ENCODE assay signal across 11 cellular contexts in the genomic region with DNA sequence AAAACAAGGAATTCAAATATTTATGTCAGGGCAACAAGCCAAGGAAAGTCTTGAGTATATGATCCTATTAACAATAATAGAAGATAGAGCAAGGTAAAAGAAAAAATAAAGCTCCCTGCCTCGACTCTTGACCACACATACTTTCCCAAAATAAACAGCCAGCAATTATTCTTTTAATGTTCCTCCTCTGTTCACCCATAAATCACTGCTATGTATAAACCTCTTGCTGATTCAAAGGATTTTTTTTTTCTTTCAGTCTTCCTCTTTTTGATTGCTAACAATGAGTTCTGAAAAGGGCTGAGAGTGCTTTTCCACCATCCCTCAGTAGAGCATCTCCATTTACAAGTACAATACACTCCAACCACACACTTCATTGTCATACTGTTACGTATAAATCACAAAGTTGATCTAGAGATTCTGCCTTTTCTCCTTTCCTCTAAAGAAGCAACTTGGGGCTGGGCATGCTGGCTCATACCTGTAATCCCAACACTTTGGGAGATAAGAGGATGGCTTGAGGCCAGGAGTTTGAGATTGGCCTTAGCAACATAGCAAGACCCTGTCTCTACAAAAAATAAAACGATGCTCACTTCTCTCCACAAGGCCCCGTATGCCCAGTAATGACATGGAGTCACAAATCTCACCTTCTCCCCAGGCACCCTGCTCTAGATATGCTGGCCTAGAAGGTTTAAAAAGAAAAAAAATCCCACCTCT. TPM values are rescaled to one million over a fixed set of nuclear protein-coding genes. Genes with fewer than 3 reads are reported as not detected.
DNase-seq lines count a peak whose midpoint lies in the region; ATAC-seq and TF ChIP-seq lines count a peak whose summit lies in the region.
"Had no signal": no experiment of that assay in that cellular context is flagged by ENCODE, and none has a peak within 500 bp of the region (broad histone marks: within the 10 kb centered on the region; RNA-seq: fewer than 3 reads in every experiment).

No MANE protein-coding gene starts in this region.

- no peak overlapping the region for H3K4me3 ChIP-seq in GM23248
- H3K4me3 ChIP-seq in breast epithelium = no peak overlapping the region
- no peak overlapping the region for H3K4me3 ChIP-seq in sigmoid colon
- H3K4me3 ChIP-seq in aorta (ENCODE audit: low read length in 2 of 2) = no peak overlapping the region
- no peak overlapping the region for H3K4me3 ChIP-seq in mucosa of descending colon
- H3K4me3 ChIP-seq: ovary had no signal

- TF ChIP-seq EP300 in sigmoid colon (IDR thresholded peaks at IDR 0.05) = no peak

- no peaks in the 10 kb centered on the region for H4K20me1 ChIP-seq in GM23248 (ENCODE audit: insufficient read depth)

- peak overlapping the region; percentile 10 for H3K4me2 ChIP-seq in GM23248 (ENCODE audit: unreplicated experiment)

- DNase-seq in GM23248 = no peak
- peak; percentile 68 to 76 for DNase-seq in NCI-H1930 (lab: John Stamatoyannopoulos, UW)
- no peak for DNase-seq in breast epithelium (ENCODE audit: low spot score in 2 of 2)
- no peak for DNase-seq in sigmoid colon
- DNase-seq in aorta = no peak
- DNase-seq in mucosa of descending colon = no peak
- no peak for DNase-seq in T1000 (lab: John Stamatoyannopoulos, UW)
- DNase-seq: activated CD8-positive, alpha-beta memory T cell treated with anti-CD3 and anti-CD28 coated beads for 24 hours; NK-92 treated with Interleukin-12 subunit alpha and Interleukin-12 subunit beta, amount 100 ng/mL, for 24 hours; ovary had no signal

- H3K27ac ChIP-seq in GM23248 = no peak overlapping the region
- peak overlapping the region; percentile 8 to 48 for H3K27ac ChIP-seq in breast epithelium
- peak overlapping the region; percentile 50 to 77 (median 70) for H3K27ac ChIP-seq in sigmoid colon
- no peak overlapping the region for H3K27ac ChIP-seq in aorta (ENCODE audit: low read depth in 1 of 2, low read length in 2 of 2)
- H3K27ac ChIP-seq: ovary had no signal

- ATAC-seq in aorta (ENCODE audit: low FRiP score) (no peak), GM21825 (IDR thresholded peaks at IDR 0.05; ENCODE audit: unreplicated experiment) (no peak), mucosa of descending colon (no peak)

- intact Hi-C loops in breast epithelium (cut with DNase I; ENCODE audit: low total_unique reads) = no loop called here
- intact Hi-C loops in sigmoid colon (cut with DNase I) = no loop called here
- intact Hi-C loops in aorta (cut with DNase I) = no loop called here
- intact Hi-C loops in mucosa of descending colon (cut with DNase I, micrococcal nuclease) = no loop called here

- no peaks in the 10 kb centered on the region for H3K27me3 ChIP-seq in GM23248 (replicated peaks; ENCODE audit: insufficient read depth)
- H3K27me3 ChIP-seq in breast epithelium = no peaks in the 10 kb centered on the region
- no peaks in the 10 kb centered on the region for H3K27me3 ChIP-seq in sigmoid colon
- H3K27me3 ChIP-seq in aorta (ENCODE audit: control insufficient read depth in 1 of 2, insufficient read depth in 2 of 2, low read length in 1 of 2) = no peaks in the 10 kb centered on the region
- H3K27me3 ChIP-seq: ovary had no signal

- H2AFZ ChIP-seq in GM23248 = no peak overlapping the region

- H3K9me2 ChIP-seq in GM23248 (ENCODE audit: insufficient read depth) = no peaks in the 10 kb centered on the region

- in situ Hi-C loops in GM23248 (cut with MboI) = no loop called here

- TF ChIP-seq POLR2A in breast epithelium (IDR thresholded peaks at IDR 0.05) (no peak), sigmoid colon (IDR thresholded peaks at IDR 0.05) (no peak)

- TF ChIP-seq CTCF in breast epithelium (IDR thresholded peaks at IDR 0.05) = no peak
- no peak for TF ChIP-seq CTCF in sigmoid colon (IDR thresholded peaks at IDR 0.05)
- TF ChIP-seq CTCF in mucosa of descending colon (IDR thresholded peaks at IDR 0.05) = no peak

- H3F3A ChIP-seq in GM23248 (ENCODE audit: insufficient read depth) = peaks cover 27% of the 10 kb centered on the region

- H3K9me3 ChIP-seq in GM23248 (ENCODE audit: low read depth) = no peaks in the 10 kb centered on the region
- H3K9me3 ChIP-seq in breast epithelium = no peaks in the 10 kb centered on the region
- no peaks in the 10 kb centered on the region for H3K9me3 ChIP-seq in sigmoid colon
- no peaks in the 10 kb centered on the region for H3K9me3 ChIP-seq in aorta (ENCODE audit: control insufficient read depth, low read length)
- no peaks in the 10 kb centered on the region for H3K9me3 ChIP-seq in mucosa of descending colon
- H3K9me3 ChIP-seq: ovary had no signal

- WGBS in GM23248 (ENCODE audit: low coverage in 1 of 2, low lambda C conversion rate in 2 of 2, missing lambda C conversion rate in 2 of 2), 2 experiments = 80 to 84% methylated on average over 4 of the region's 4 CpGs
- 72 to 75% methylated on average over 4 of the region's 4 CpGs for WGBS in sigmoid colon, 2 donors
- 65 to 68% methylated on average over 4 of the region's 4 CpGs for WGBS in aorta, 2 donors

- H3K36me3 ChIP-seq in GM23248 (ENCODE audit: low read depth) = no peaks in the 10 kb centered on the region
- no peaks in the 10 kb centered on the region for H3K36me3 ChIP-seq in breast epithelium
- no peaks in the 10 kb centered on the region for H3K36me3 ChIP-seq in sigmoid colon
- H3K36me3 ChIP-seq in aorta (ENCODE audit: control insufficient read depth in 1 of 2, insufficient read depth in 2 of 2, low read length in 1 of 2) = no peaks in the 10 kb centered on the region
- no peaks in the 10 kb centered on the region for H3K36me3 ChIP-seq in mucosa of descending colon (ENCODE audit: low read depth)
- H3K36me3 ChIP-seq: ovary had no signal

- H3K79me2 ChIP-seq in GM23248 (ENCODE audit: insufficient read depth) = peaks cover 67% of the 10 kb centered on the region

- H3K4me1 ChIP-seq in GM23248 (ENCODE audit: insufficient read depth) = peaks cover 56% of the 10 kb centered on the region
- H3K4me1 ChIP-seq in breast epithelium = peaks cover 4 to 7% of the 10 kb centered on the region in 2 donors
- peaks cover 0 to 66% (median 55%) of the 10 kb centered on the region in 4 donors for H3K4me1 ChIP-seq in sigmoid colon
- H3K4me1 ChIP-seq in aorta (ENCODE audit: control insufficient read depth in 1 of 2, insufficient read depth in 2 of 2, low read length in 2 of 2) = peaks cover 4 to 6% of the 10 kb centered on the region in 2 donors
- H3K4me1 ChIP-seq in mucosa of descending colon (ENCODE audit: low read depth) = peaks cover 8% of the 10 kb centered on the region

- H3K9ac ChIP-seq in GM23248 = no peak overlapping the region

RNA-seq across cellular contexts. Expression of a gene that starts 24.0 kb away (rescaled TPM):
- 9.7 and 10.6 TPM in 2 replicates for total RNA-seq in GM23248 (2014; rRNA removed; shearing (Covaris generic))
- polyA plus RNA-seq in GM23248 (2016; fragmentation: Nextera tagmentation; extraction: Ambion mirVana) = 12.1 and 14.0 TPM in 2 replicates
- 10 to 100 TPM; 20.3 to 26.6 (median 24.2) TPM for total RNA-seq in breast epithelium
- 10 to 100 TPM; 22.2 to 29.9 (median 26.3) TPM for total RNA-seq in sigmoid colon
- polyA plus RNA-seq in sigmoid colon = 10 to 100 TPM in 2 of 3 donors, 1 to 10 TPM in 1; 6.0 to 27.7 (median 12.4) TPM
- 10 to 100 TPM; 20.3 to 44.1 TPM for total RNA-seq in aorta
- 1 to 10 TPM; 2.9 to 3.7 TPM for polyA plus RNA-seq in aorta
- 10 to 100 TPM; 16.2 to 30.7 (median 19.1) TPM for total RNA-seq in mucosa of descending colon

Comparison
In these comparisons a context has a peak if more than half of its experiments do, and no peak if none do; other contexts are left out.
1. DNase-seq: peak in NCI-H1930 (2 of 2); none in GM23248 (single experiment), breast epithelium (0 of 2), sigmoid colon (single experiment), aorta (0 of 2), mucosa of descending colon (0 of 3) and T1000 (single experiment).
2. H3K27ac ChIP-seq: peak in breast epithelium (2 of 2) and sigmoid colon (4 of 4); none in GM23248 (single experiment) and aorta (0 of 2).